Comparison of ENCODE assay signal across 17 cellular contexts in the genomic region with DNA sequence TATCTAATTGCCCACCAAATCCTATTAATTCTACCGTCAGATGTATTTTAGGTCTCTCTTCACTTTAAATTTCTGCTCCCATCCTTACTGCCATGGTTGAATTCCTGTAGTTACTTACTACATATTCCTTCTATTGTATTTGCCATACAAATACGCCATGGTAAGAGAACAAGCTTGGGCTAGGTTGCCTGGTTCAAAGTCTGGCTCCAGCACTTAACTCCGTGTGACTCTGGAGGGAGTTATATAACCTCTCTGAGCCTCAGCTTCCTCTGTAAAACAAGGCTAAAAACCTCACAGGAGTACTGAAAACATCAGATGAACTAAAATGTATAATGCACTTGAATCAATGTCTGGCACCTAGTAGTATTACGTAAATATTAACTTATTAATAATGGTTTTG.
DNase-seq lines count a peak whose midpoint lies in the region; ATAC-seq, FAIRE-seq and TF ChIP-seq lines count a peak whose summit lies in the region.
"Had no signal": no experiment of that assay in that cellular context is flagged by ENCODE, and none has a peak within 500 bp of the region (broad histone marks: within the 10 kb centered on the region; RNA-seq: fewer than 3 reads in every experiment).

No MANE protein-coding gene starts in this region.

- H3K36me3 ChIP-seq in A673 (ENCODE audit: insufficient read depth, low read length, poor library complexity, severe bottlenecking) (no peaks in the 10 kb centered on the region), HepG2 (replicated peaks in 1 of 2; ENCODE audit: control insufficient read depth in 1 of 2, insufficient read depth in 2 of 2, low read length in 2 of 2) (no peaks in the 10 kb centered on the region), mucosa of descending colon (ENCODE audit: low read depth) (no peaks in the 10 kb centered on the region)
- H3K36me3 ChIP-seq: BE2C, BLaER1 had no signal

- H3K4me1 ChIP-seq in A673 (ENCODE audit: insufficient read depth, low read length, poor library complexity, severe bottlenecking): peaks cover 10% of the 10 kb centered on the region
- peaks cover 50% of the 10 kb centered on the region for H3K4me1 ChIP-seq in HepG2 (ENCODE audit: insufficient read depth, low read length)
- H3K4me1 ChIP-seq in mucosa of descending colon (ENCODE audit: low read depth): no peaks in the 10 kb centered on the region

- TF ChIP-seq POLR2A in HepG2 (IDR thresholded peaks at IDR 0.05; ENCODE audit: insufficient read depth in 1 of 2, low read depth in 2 of 2, low read length in 2 of 2): no peak

- WGBS in HepG2 (ENCODE audit: low lambda C conversion rate): 45% methylated on average over 4 of the region's 4 CpGs

- TF ChIP-seq RAD21 in HepG2 (CRISPR knock-in tag; IDR thresholded peaks at IDR 0.05): no peak

- no peaks in the 10 kb centered on the region for H3K79me2 ChIP-seq in HepG2 (ENCODE audit: insufficient read depth, low read length)

- peak overlapping the region; percentile 32; the same call in 1 of the 2 replicates for H3K4me2 ChIP-seq in HepG2 (ENCODE audit: low read depth, low read length)

- H3K4me3 ChIP-seq in A673 (ENCODE audit: low read depth, low read length, poor library complexity, severe bottlenecking): no peak overlapping the region
- no peak overlapping the region; a peak in 1 of 6 replicates for H3K4me3 ChIP-seq in HepG2 (replicated peaks in 1 of 3; ENCODE audit: insufficient read depth in 1 of 3, low read depth in 2 of 3, low read length in 3 of 3)
- no peak overlapping the region for H3K4me3 ChIP-seq in mucosa of descending colon
- H3K4me3 ChIP-seq: BLaER1 had no signal

- TF ChIP-seq CTCF in A673 (conservative IDR thresholded peaks at IDR 0.05; ENCODE audit: low read depth, low read length) (no peak), HepG2 (CRISPR knock-in tag; IDR thresholded peaks at IDR 0.05) (no peak), mucosa of descending colon (IDR thresholded peaks at IDR 0.05) (no peak)

- DNase-seq in A673 (ENCODE audit: low spot score) (peak; percentile 43), left colon (no peak), HepG2 (ENCODE audit: low spot score) (peak; percentile 40), mucosa of descending colon (no peak), GM19238 (ENCODE audit: insufficient read length, low spot score) (no peak), DMS79 (lab: John Stamatoyannopoulos, UW) (no peak), anterior cingulate cortex (lab: John Stamatoyannopoulos, UW) (no peak)
- no peak for DNase-seq in activated CD4-positive, alpha-beta T cell treated with anti-CD3 and anti-CD28 coated beads, Interleukin-2, amount 10 ng/mL, durations not matched to agents 7 days and 5 days
- DNase-seq: 8988T, GF-D8 had no signal

- no peaks in the 10 kb centered on the region for H4K20me1 ChIP-seq in HepG2 (ENCODE audit: insufficient read depth, low read length)
- H4K20me1 ChIP-seq: BLaER1 had no signal

- H3K9me3 ChIP-seq in A673 (ENCODE audit: low read depth, low read length, poor library complexity, severe bottlenecking) (no peaks in the 10 kb centered on the region), HepG2 (ENCODE audit: low read length) (no peaks in the 10 kb centered on the region), mucosa of descending colon (no peaks in the 10 kb centered on the region)
- H3K9me3 ChIP-seq: BE2C, BLaER1 had no signal

- H3K36me3 Mint-ChIP-seq in activated CD4-positive, alpha-beta T cell treated with anti-CD3 and anti-CD28 coated beads, Interleukin-2, amount 10 ng/mL, durations not matched to agents 7 days and 5 days (ENCODE audit: low read depth): no peaks in the 10 kb centered on the region
- H3K36me3 Mint-ChIP-seq: CD14-positive monocyte; CD4-positive, alpha-beta memory T cell; CD4-positive, CD25-positive, alpha-beta regulatory T cell; CD8-positive, alpha-beta memory T cell had no signal

- no peaks in the 10 kb centered on the region for H3K9me3 Mint-ChIP-seq in activated CD4-positive, alpha-beta T cell treated with anti-CD3 and anti-CD28 coated beads, Interleukin-2, amount 10 ng/mL, durations not matched to agents 7 days and 5 days
- H3K9me3 Mint-ChIP-seq: CD14-positive monocyte; CD8-positive, alpha-beta memory T cell had no signal

- no peak for FAIRE-seq in HepG2 (lab: Jason Lieb, UNC)
- FAIRE-seq: GM12891 had no signal

- ATAC-seq in left colon: peak; percentile 58
- ATAC-seq in HepG2: peak; percentile 66; the same call in 2 of the 3 replicates
- peak; percentile 42 for ATAC-seq in mucosa of descending colon

- H3K27ac ChIP-seq in A673 (ENCODE audit: low read depth, low read length, poor library complexity, severe bottlenecking): no peak overlapping the region
- H3K27ac ChIP-seq in HepG2 (ENCODE audit: extremely low read length, insufficient read depth, low read length): peak overlapping the region; percentile 26
- H3K27ac ChIP-seq: BLaER1 had no signal

- BruUV-seq in A673 (replicated peaks; lab: Mats Ljungman, UMichigan) (no TSS peak), HepG2 (replicated peaks; lab: Mats Ljungman, UMichigan) (no TSS peak)

- in situ Hi-C loops in HepG2 (cut with HindIII; ENCODE audit: extremely low pct_ligation_motif_present, low pct_unique_long_range_greater_than_20kb): loop anchor here (25.0 kb wide), 4 partner anchors 210 to 1210 kb away; partner anchors contain the start of gene CNKSR2

- no peak overlapping the region for H3K4me3 Mint-ChIP-seq in activated CD4-positive, alpha-beta T cell treated with anti-CD3 and anti-CD28 coated beads, Interleukin-2, amount 10 ng/mL, durations not matched to agents 7 days and 5 days
- H3K4me3 Mint-ChIP-seq: CD4-positive, CD25-positive, alpha-beta regulatory T cell had no signal

- no peak overlapping the region for H3K9ac ChIP-seq in HepG2 (ENCODE audit: insufficient read depth, low read depth, low read length)
- H3K9ac ChIP-seq: BLaER1 had no signal

- POLR2A ChIA-PET in A673 (lab: Charles Lee; ENCODE audit: low non-redundant PET) (no interaction called here), HepG2 (lab: Yijun Ruan, JAX) (interaction anchor here (0.7 to 1.0 kb wide), 2 partner anchors 47 to 48 kb away, joined by 3 to 4 read pairs; no protein-coding TSS in a partner anchor)
- POLR2A ChIA-PET in activated CD4-positive, alpha-beta T cell treated with anti-CD3 and anti-CD28 coated beads, Interleukin-2, amount 10 ng/mL, durations not matched to agents 7 days and 5 days (lab: Charles Lee): no interaction called here

- no peak overlapping the region for H2AFZ ChIP-seq in HepG2 (ENCODE audit: low read length)

- H3K4me1 Mint-ChIP-seq in activated CD4-positive, alpha-beta T cell treated with anti-CD3 and anti-CD28 coated beads, Interleukin-2, amount 10 ng/mL, durations not matched to agents 7 days and 5 days: peaks cover 20% of the 10 kb centered on the region

- peaks cover 26% of the 10 kb centered on the region for H3K27me3 Mint-ChIP-seq in activated CD4-positive, alpha-beta T cell treated with anti-CD3 and anti-CD28 coated beads, Interleukin-2, amount 10 ng/mL, durations not matched to agents 7 days and 5 days

- CTCF ChIA-PET in A673 (lab: Charles Lee) (interaction anchor here (2.1 kb wide), 1 partner anchor 1220 kb away, joined by 7 read pairs; no protein-coding TSS in a partner anchor), HepG2 (lab: Yijun Ruan, JAX; ENCODE audit: low intra/inter-chr PET ratio, low total read pairs) (interaction anchor here (1.2 kb wide), 1 partner anchor 828 kb away, joined by 4 read pairs; no protein-coding TSS in a partner anchor)
- CTCF ChIA-PET in activated CD4-positive, alpha-beta T cell treated with anti-CD3 and anti-CD28 coated beads, Interleukin-2, amount 10 ng/mL, durations not matched to agents 7 days and 5 days (lab: Charles Lee): interaction anchor here (1.8 kb wide), 1 partner anchor 10 kb away, joined by 7 read pairs; no protein-coding TSS in a partner anchor

- no peaks in the 10 kb centered on the region for H3K27me3 ChIP-seq in A673 (replicated peaks; ENCODE audit: insufficient read depth, low read depth, low read length, poor library complexity)
- H3K27me3 ChIP-seq in HepG2 (ENCODE audit: control insufficient read depth in 1 of 2, insufficient read depth in 2 of 2, low read length in 2 of 2): no peaks in the 10 kb centered on the region
- H3K27me3 ChIP-seq: BE2C, BLaER1 had no signal

- TF ChIP-seq EP300 in HepG2 (IDR thresholded peaks at IDR 0.05; ENCODE audit: low read depth in 2 of 2, low read length in 2 of 2) (no peak), HepG2 (CRISPR knock-in tag; IDR thresholded peaks at IDR 0.05; ENCODE audit: borderline replicate concordance) (no peak)

- intact Hi-C loops in A673 (cut with micrococcal nuclease; ENCODE audit: unreplicated experiment): loop anchor here (5.0 to 10.0 kb wide), 3 partner anchors 275 to 1668 kb away; no protein-coding TSS in a partner anchor
- intact Hi-C loops in left colon (cut with DNase I, micrococcal nuclease): loop anchor here in 1 of 2 donors (10.0 kb wide), 1 partner anchor 1218 kb away; no protein-coding TSS in a partner anchor
- intact Hi-C loops in HepG2 (cut with micrococcal nuclease; ENCODE audit: unreplicated experiment): loop anchor here (5.0 kb wide), 2 partner anchors 275 to 955 kb away; no protein-coding TSS in a partner anchor
- intact Hi-C loops in mucosa of descending colon (cut with DNase I, micrococcal nuclease): loop anchor here in 1 of 2 donors (5.0 kb wide), 1 partner anchor 955 kb away; no protein-coding TSS in a partner anchor

- H3K27ac Mint-ChIP-seq in activated CD4-positive, alpha-beta T cell treated with anti-CD3 and anti-CD28 coated beads, Interleukin-2, amount 10 ng/mL, durations not matched to agents 7 days and 5 days: no peak overlapping the region
- H3K27ac Mint-ChIP-seq: CD14-positive monocyte; CD4-positive, alpha-beta memory T cell; CD8-positive, alpha-beta memory T cell had no signal

TF ChIP-seq in HepG2, 621 proteins besides CTCF, POLR2A, EP300 and RAD21 (continues in another document):
- no peak for TF ChIP-seq ZNF326 (CRISPR knock-in tag; IDR thresholded peaks at IDR 0.05; ENCODE audit: borderline replicate concordance)
- no peak for TF ChIP-seq SALL1 (CRISPR knock-in tag; IDR thresholded peaks at IDR 0.05)

Comparison
In these comparisons a context has a peak if more than half of its experiments do, and no peak if none do; other contexts are left out.
1. DNase-seq: peak in A673 (single experiment) and HepG2 (single experiment); none in left colon (0 of 2), mucosa of descending colon (0 of 3), GM19238 (single experiment), DMS79 (single experiment), activated CD4-positive, alpha-beta T cell treated with anti-CD3 and anti-CD28 coated beads, Interleukin-2, amount 10 ng/mL, durations not matched to agents 7 days and 5 days (single experiment) and anterior cingulate cortex (0 of 58).
2. Peak in every context shown above with its lines, with median percentiles within 50 percentile points of each other: ATAC-seq.